ENCODE assay signal across 9 cellular contexts in the genomic region with DNA sequence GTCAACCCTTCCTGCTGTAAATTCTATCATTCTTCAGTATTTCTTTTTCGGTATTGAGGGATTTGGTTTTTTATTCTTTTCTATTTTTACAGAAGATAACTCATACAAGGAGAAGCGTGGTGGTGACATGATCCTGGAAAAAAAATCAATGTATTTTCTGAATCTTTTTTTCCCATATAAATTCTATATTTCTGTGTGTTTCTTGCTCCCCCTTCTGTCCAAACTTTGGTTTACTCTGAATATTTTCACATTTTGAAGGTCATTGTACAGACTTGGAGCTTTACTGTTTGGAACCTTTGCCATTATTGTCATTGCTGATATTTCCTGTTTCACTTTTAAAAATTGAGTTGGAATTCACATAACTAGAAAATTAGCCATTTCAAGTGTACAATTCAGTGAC.
A peak's percentile ranks its signal among the peaks of the same experiment; 100 is the strongest.
DNase-seq lines count a peak whose midpoint lies in the region; ATAC-seq and TF ChIP-seq lines count a peak whose summit lies in the region.
"Had no signal": no experiment of that assay in that cellular context is flagged by ENCODE, and none has a peak within 500 bp of the region (broad histone marks: within the 10 kb centered on the region; RNA-seq: fewer than 3 reads in every experiment).

No MANE protein-coding gene starts in this region.

- H3K27me3 ChIP-seq in Caco-2 (replicated peaks; ENCODE audit: control insufficient read depth, insufficient read depth, low read length) (no peaks in the 10 kb centered on the region), breast epithelium (no peaks in the 10 kb centered on the region)

- ATAC-seq in HG02938 (IDR thresholded peaks at IDR 0.05; ENCODE audit: unreplicated experiment), result no peak
- ATAC-seq in GM21360 (IDR thresholded peaks at IDR 0.05; ENCODE audit: unreplicated experiment), result no peak
- no peak for ATAC-seq in GM19395 (IDR thresholded peaks at IDR 0.05; ENCODE audit: unreplicated experiment)

- no peaks in the 10 kb centered on the region for H3K36me3 Mint-ChIP-seq in Caco-2 (ENCODE audit: insufficient read depth, unreplicated experiment)

- no peaks in the 10 kb centered on the region for H3K9me3 ChIP-seq in Caco-2
- no peaks in the 10 kb centered on the region for H3K9me3 ChIP-seq in breast epithelium

- no TSS peak for BruUV-seq in Caco-2 (replicated peaks; lab: Mats Ljungman, UMichigan)

- POLR2A ChIA-PET in Caco-2 (lab: Charles Lee), result no interaction called here

- no peaks in the 10 kb centered on the region for H3K9me3 Mint-ChIP-seq in Caco-2 (ENCODE audit: unreplicated experiment)

- TF ChIP-seq POLR2A in breast epithelium (IDR thresholded peaks at IDR 0.05), result no peak

- peak in 1 of 2 experiments; percentile 36 for DNase-seq in Caco-2
- no peak for DNase-seq in breast epithelium (ENCODE audit: low spot score in 2 of 2)
- DNase-seq in myocyte (ENCODE audit: low read depth), result peak; percentile 60
- no peak for DNase-seq in NCI-H1436 (lab: John Stamatoyannopoulos, UW)
- DNase-seq: NCI-H526 treated with DMSO at 0.1 percent for 48 hours had no signal

- no peak overlapping the region for H3K27ac ChIP-seq in breast epithelium

- peaks cover 32% of the 10 kb centered on the region for H3K4me1 Mint-ChIP-seq in Caco-2 (ENCODE audit: low read depth, unreplicated experiment)

- intact Hi-C loops in Caco-2 (cut with micrococcal nuclease; ENCODE audit: unreplicated experiment), result loop anchor here (1.0 to 5.0 kb wide), 7 partner anchors 29 to 601 kb away; no protein-coding TSS in a partner anchor
- intact Hi-C loops in breast epithelium (cut with DNase I; ENCODE audit: low total_unique reads), result no loop called here

- CTCF ChIA-PET in Caco-2 (lab: Charles Lee), result interaction anchor here (0.6 to 5.2 kb wide), 11 partner anchors 10 to 1373 kb away, joined by 3 to 67 read pairs (median 4); no protein-coding TSS in a partner anchor

- H3K27me3 Mint-ChIP-seq in Caco-2 (ENCODE audit: insufficient read depth, unreplicated experiment), result no peaks in the 10 kb centered on the region

- peaks cover 20% of the 10 kb centered on the region for H3K4me1 ChIP-seq in Caco-2
- no peaks in the 10 kb centered on the region for H3K4me1 ChIP-seq in breast epithelium

- no peak overlapping the region for H3K27ac Mint-ChIP-seq in Caco-2 (ENCODE audit: unreplicated experiment)

- H3K36me3 ChIP-seq in Caco-2 (ENCODE audit: control insufficient read depth, insufficient read depth, low read length), result no peaks in the 10 kb centered on the region
- H3K36me3 ChIP-seq in breast epithelium, result no peaks in the 10 kb centered on the region

- no peak overlapping the region for H3K4me3 ChIP-seq in Caco-2 (ENCODE audit: low read depth, low read length)
- H3K4me3 ChIP-seq in breast epithelium, result no peak overlapping the region

- peak; percentile 51 to 65 for TF ChIP-seq CTCF in Caco-2 (IDR thresholded peaks at IDR 0.05; ENCODE audit: insufficient read depth in 1 of 2, low read depth in 1 of 2, low read length in 1 of 2, severe bottlenecking in 1 of 2, unreplicated experiment in 1 of 2)
- TF ChIP-seq CTCF in LNCAP (IDR thresholded peaks at IDR 0.05), result peak; percentile 60
- peak in 2 of 3 donors; percentile 21 to 49 for TF ChIP-seq CTCF in breast epithelium (IDR thresholded peaks at IDR 0.05)

- no peak overlapping the region for H3K4me3 Mint-ChIP-seq in Caco-2 (ENCODE audit: unreplicated experiment)
